12 cellular contexts compared by ENCODE assay signal in the genomic region with DNA sequence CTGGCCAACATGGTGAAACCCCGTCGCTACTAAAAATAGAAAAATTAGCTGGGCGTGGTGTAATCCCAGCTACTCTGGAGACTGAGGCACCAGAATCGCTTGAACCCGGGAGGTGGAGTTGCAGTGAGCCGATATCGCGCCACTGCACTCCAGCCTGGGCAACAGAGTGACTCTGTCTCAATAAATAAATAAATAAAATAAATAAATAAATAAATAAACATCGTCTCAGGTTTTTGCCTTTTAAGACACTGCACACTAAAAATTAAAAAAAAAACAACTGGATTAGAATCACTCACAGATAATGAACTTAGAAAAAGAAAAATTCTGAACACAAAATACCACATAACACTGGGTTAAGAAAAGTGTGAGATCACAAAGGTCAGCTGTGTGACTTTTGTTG. TPM values are rescaled to one million over a fixed set of nuclear protein-coding genes. Genes with fewer than 3 reads are reported as not detected.
DNase-seq lines count a peak whose midpoint lies in the region; ATAC-seq and TF ChIP-seq lines count a peak whose summit lies in the region.
"Had no signal": no experiment of that assay in that cellular context is flagged by ENCODE, and none has a peak within 500 bp of the region (broad histone marks: within the 10 kb centered on the region; RNA-seq: fewer than 3 reads in every experiment).

No MANE protein-coding gene starts in this region.

- no peak for TF ChIP-seq POLR2A in breast epithelium (IDR thresholded peaks at IDR 0.05)

- BruUV-seq in MCF 10A (replicated peaks; lab: Mats Ljungman, UMichigan): no TSS peak

- H3K27ac ChIP-seq in breast epithelium: no peak overlapping the region
- H3K27ac ChIP-seq: pancreas had no signal

- H3K9me3 Mint-ChIP-seq in MCF 10A (ENCODE audit: unreplicated experiment) (no peaks in the 10 kb centered on the region), T-cell (no peaks in the 10 kb centered on the region), glutamatergic neuron (ENCODE audit: unreplicated experiment) (peaks cover 6% of the 10 kb centered on the region)

- H3K27ac Mint-ChIP-seq in MCF 10A (ENCODE audit: low read depth, unreplicated experiment) (peak overlapping the region; percentile 93), T-cell (peak overlapping the region in 1 of 2 donors; percentile 16), glutamatergic neuron (ENCODE audit: unreplicated experiment) (no peak overlapping the region)

- peaks cover 27% of the 10 kb centered on the region for H3K4me1 Mint-ChIP-seq in MCF 10A (ENCODE audit: insufficient read depth, unreplicated experiment)
- peaks cover 54 to 57% (median 55%) of the 10 kb centered on the region in 3 donors for H3K4me1 Mint-ChIP-seq in T-cell
- peaks cover 7% of the 10 kb centered on the region for H3K4me1 Mint-ChIP-seq in glutamatergic neuron (ENCODE audit: low read depth, unreplicated experiment)

- H3K4me3 Mint-ChIP-seq in MCF 10A (ENCODE audit: unreplicated experiment) (peak overlapping the region; percentile 82), T-cell (peak overlapping the region; percentile 91 to 98 (median 95)), glutamatergic neuron (ENCODE audit: unreplicated experiment) (peak overlapping the region; percentile 91)

- TF ChIP-seq CTCF in MCF 10A (IDR thresholded peaks at IDR 0.05; ENCODE audit: unreplicated experiment): no peak
- TF ChIP-seq CTCF in breast epithelium (IDR thresholded peaks at IDR 0.05): no peak
- no peak for TF ChIP-seq CTCF in glutamatergic neuron (IDR thresholded peaks at IDR 0.05; ENCODE audit: partially characterized antibody, unreplicated experiment)

- no peaks in the 10 kb centered on the region for H3K9me3 ChIP-seq in breast epithelium
- H3K9me3 ChIP-seq: pancreas had no signal

- no peaks in the 10 kb centered on the region for H3K36me3 ChIP-seq in breast epithelium

- ATAC-seq in T-cell (replicated peaks in 1 of 4): no peak
- ATAC-seq in GM21576 (IDR thresholded peaks at IDR 0.05; ENCODE audit: unreplicated experiment): no peak
- no peak for ATAC-seq in GM21423 (IDR thresholded peaks at IDR 0.05; ENCODE audit: unreplicated experiment)
- ATAC-seq: pancreas had no signal

- H3K36me3 Mint-ChIP-seq in MCF 10A (ENCODE audit: insufficient read depth, unreplicated experiment): peaks cover 27% of the 10 kb centered on the region
- H3K36me3 Mint-ChIP-seq in T-cell: peaks cover 20% of the 10 kb centered on the region
- no peaks in the 10 kb centered on the region for H3K36me3 Mint-ChIP-seq in glutamatergic neuron (ENCODE audit: unreplicated experiment)

- H3K4me1 ChIP-seq in breast epithelium: peaks cover 6 to 11% of the 10 kb centered on the region in 2 donors

- CTCF ChIA-PET in MCF 10A (lab: Yijun Ruan, JAX) (interaction anchor here (0.6 to 3.2 kb wide), 8 partner anchors 9 to 549 kb away, joined by 3 to 16 read pairs (median 4); no protein-coding TSS in a partner anchor), T-cell (lab: Charles Lee) (interaction anchor here (0.7 to 3.8 kb wide), 2 partner anchors 101 to 962 kb away, joined by 4 to 13 read pairs; partner anchors contain the start of gene PCNP (in 1 of the 2))

- no peaks in the 10 kb centered on the region for H3K27me3 Mint-ChIP-seq in MCF 10A (ENCODE audit: insufficient read depth, unreplicated experiment)
- H3K27me3 Mint-ChIP-seq in T-cell: no peaks in the 10 kb centered on the region
- H3K27me3 Mint-ChIP-seq in glutamatergic neuron (ENCODE audit: unreplicated experiment): peaks cover 8% of the 10 kb centered on the region

- intact Hi-C loops in MCF 10A (cut with micrococcal nuclease): no loop called here
- intact Hi-C loops in breast epithelium (cut with DNase I; ENCODE audit: low total_unique reads): no loop called here

- DNase-seq in MCF 10A (ENCODE audit: unreplicated experiment): no peak
- DNase-seq in breast epithelium (ENCODE audit: low spot score in 2 of 2): no peak
- DNase-seq in T-cell: no peak
- no peak for DNase-seq in glutamatergic neuron
- DNase-seq in superior temporal gyrus (ENCODE audit: extremely low spot score): no peak
- no peak for DNase-seq in midbrain (lab: John Stamatoyannopoulos, UW)
- DNase-seq: GF-D8; NCI-H2107; pancreas; stimulated activated CD4-positive, alpha-beta T cell treated with anti-CD3 and anti-CD28 coated beads, Interleukin-4, amount 100 ng/mL, for 24 hours had no signal

- H3K4me3 ChIP-seq in breast epithelium: no peak overlapping the region

- no peaks in the 10 kb centered on the region for H3K27me3 ChIP-seq in breast epithelium
- H3K27me3 ChIP-seq: pancreas had no signal

- POLR2A ChIA-PET in MCF 10A (lab: Yijun Ruan, JAX) (interaction anchor here (0.6 to 7.4 kb wide), 6 partner anchors 12 to 99 kb away, joined by 3 to 180 read pairs (median 4); partner anchors contain the start of genes PCNP and RPL24), T-cell (lab: Charles Lee) (interaction anchor here (0.6 to 4.5 kb wide), 4 partner anchors 9 to 380 kb away, joined by 3 to 37 read pairs (median 4); partner anchors contain the start of gene RPL24 (in 1 of the 2))

RNA-seq across cellular contexts. Expression of gene ZBTB11, which starts 2.4 kb away (rescaled TPM):
- 28.9 and 30.0 TPM in 2 replicates for total RNA-seq in MCF 10A (2022)
- 10 to 100 TPM; 23.4 to 38.2 (median 25.9) TPM for total RNA-seq in breast epithelium
- total RNA-seq in T-cell: 10 to 100 TPM; 38.7 to 61.4 (median 45.6) TPM
- 15.7 TPM for total RNA-seq in glutamatergic neuron (ENCODE audit: unreplicated experiment)

RNA-seq across cellular contexts. Expression of gene RPL24, which starts 12.0 kb away (rescaled TPM):
- total RNA-seq in MCF 10A (2022): 1,386 and 1,793 TPM in 2 replicates
- total RNA-seq in breast epithelium: 1,000 to 10,000 TPM; 1,294 to 2,381 (median 2,029) TPM
- total RNA-seq in T-cell: 1,000 to 10,000 TPM; 1,381 to 1,498 (median 1,473) TPM
- total RNA-seq in glutamatergic neuron (ENCODE audit: unreplicated experiment): 864 TPM

RNA-seq across cellular contexts. Expression of gene CEP97, which starts 49.9 kb away (rescaled TPM):
- 11.5 and 14.2 TPM in 2 replicates for total RNA-seq in MCF 10A (2022)
- total RNA-seq in breast epithelium: 10 to 100 TPM in 2 of 3 donors, 1 to 10 TPM in 1; 7.4 to 13.2 (median 12.1) TPM
- total RNA-seq in T-cell: 10 to 100 TPM in 4 of 5 donors, 1 to 10 TPM in 1; 9.9 to 13.9 (median 12.7) TPM
- 25.1 TPM for total RNA-seq in glutamatergic neuron (ENCODE audit: unreplicated experiment)
